28 cellular contexts compared by ENCODE assay signal in the genomic region with DNA sequence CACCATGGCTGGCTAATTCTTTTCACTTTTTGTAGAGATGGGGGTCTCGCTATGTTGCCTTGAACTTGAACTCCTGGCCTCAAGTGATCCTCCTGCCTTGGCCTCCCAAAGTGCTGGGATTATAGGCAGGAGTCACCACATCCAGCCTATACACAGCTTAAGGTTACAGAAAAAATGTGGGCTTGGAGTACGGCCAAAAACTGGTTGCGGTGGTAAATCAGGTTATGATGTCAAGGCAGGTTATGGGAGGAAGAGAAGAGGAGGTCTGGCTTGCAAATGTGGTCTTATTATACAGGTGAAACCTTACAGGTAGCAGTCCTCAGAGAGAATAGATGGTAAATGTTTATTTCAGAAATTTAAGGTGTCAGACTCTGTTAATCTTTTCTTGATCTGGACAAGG. TPM values are rescaled to one million over a fixed set of nuclear protein-coding genes. Genes with fewer than 3 reads are reported as not detected.
DNase-seq lines count a peak whose midpoint lies in the region; ATAC-seq, FAIRE-seq and TF ChIP-seq lines count a peak whose summit lies in the region.
"Had no signal": no experiment of that assay in that cellular context is flagged by ENCODE, and none has a peak within 500 bp of the region (broad histone marks: within the 10 kb centered on the region; RNA-seq: fewer than 3 reads in every experiment).

No MANE protein-coding gene starts in this region.

- no peak for TF ChIP-seq RAD21 in GM12878 (IDR thresholded peaks at IDR 0.05; ENCODE audit: insufficient read depth, low read depth, low read length)

- no peak for ATAC-seq in GM12878
- ATAC-seq in activated T-cell treated with anti-CD3 and anti-CD28 coated beads, Interleukin-2, amount 50 U/mL, for 4 hours, result no peak
- no peak for ATAC-seq in T-helper 17 cell
- ATAC-seq: A549, T-cell had no signal

- no peaks in the 10 kb centered on the region for H3K27me3 ChIP-seq in OCI-LY1 (ENCODE audit: insufficient read depth, low read length)
- H3K27me3 ChIP-seq in GM12878 (replicated peaks in 1 of 2; ENCODE audit: control insufficient read depth in 2 of 2, insufficient read depth in 2 of 2, low read length in 1 of 2), result no peaks in the 10 kb centered on the region
- H3K27me3 ChIP-seq in parathyroid adenoma (ENCODE audit: control insufficient read depth, insufficient read depth, low read length), result no peaks in the 10 kb centered on the region
- no peaks in the 10 kb centered on the region for H3K27me3 ChIP-seq in tibial artery

- no TSS peak for BruUV-seq in GM12878 (replicated peaks; lab: Mats Ljungman, UMichigan)

- no peak overlapping the region for H2AFZ ChIP-seq in OCI-LY1 (ENCODE audit: low read length)
- H2AFZ ChIP-seq in GM12878 (ENCODE audit: control insufficient read depth, low read depth, low read length), result no peak overlapping the region
- no peak overlapping the region for H2AFZ ChIP-seq in parathyroid adenoma
- H2AFZ ChIP-seq: PC-9 had no signal

- no peaks in the 10 kb centered on the region for H3K9me2 ChIP-seq in OCI-LY1 (ENCODE audit: low read depth, low read length)

- H3K27ac ChIP-seq in OCI-LY1 (ENCODE audit: low read depth, low read length, poor library complexity, severe bottlenecking) (peak overlapping the region; percentile 89), GM12878 (ENCODE audit: control insufficient read depth, insufficient read depth) (no peak overlapping the region), parathyroid adenoma (peak overlapping the region; percentile 49), tibial artery (no peak overlapping the region)
- H3K27ac ChIP-seq: A549, PC-9, RWPE1 had no signal

- H3K36me3 Mint-ChIP-seq in activated T-cell treated with anti-CD3 and anti-CD28 coated beads, Interleukin-2, amount 50 U/mL, for 4 hours (ENCODE audit: insufficient read depth), result no peaks in the 10 kb centered on the region
- peaks cover 3% of the 10 kb centered on the region for H3K36me3 Mint-ChIP-seq in T-helper 17 cell (ENCODE audit: low read depth)
- H3K36me3 Mint-ChIP-seq: CD8-positive, alpha-beta memory T cell; T-cell had no signal

- RAD21 ChIA-PET in GM12878 (lab: Charles Lee; ENCODE audit: unreplicated experiment), result interaction anchor here (0.6 kb wide), 1 partner anchor 1675 kb away, joined by 3 read pairs; no protein-coding TSS in a partner anchor

- H3K36me3 ChIP-seq in OCI-LY1 (ENCODE audit: insufficient read depth, low read length), result no peaks in the 10 kb centered on the region
- H3K36me3 ChIP-seq in GM12878 (ENCODE audit: control insufficient read depth in 2 of 2, insufficient read depth in 2 of 2, low read length in 1 of 2), result no peaks in the 10 kb centered on the region
- H3K36me3 ChIP-seq in parathyroid adenoma (ENCODE audit: control insufficient read depth, insufficient read depth, low read length), result no peaks in the 10 kb centered on the region
- H3K36me3 ChIP-seq in tibial artery, result no peaks in the 10 kb centered on the region
- H3K36me3 ChIP-seq: HAP-1 had no signal

- TF ChIP-seq EP300 in GM12878 (IDR thresholded peaks at IDR 0.05; ENCODE audit: borderline replicate concordance in 1 of 2, control insufficient read depth in 1 of 2, low read depth in 2 of 2, low read length in 2 of 2), result no peak

- TF ChIP-seq POLR2A in GM12891 (IDR thresholded peaks at IDR 0.05; ENCODE audit: low read depth, low read length) (no peak), GM12878 (IDR thresholded peaks at IDR 0.05; ENCODE audit: low read depth, low read length) (no peak)

- SMC1A ChIA-PET in GM12878 (lab: Charles Lee; ENCODE audit: uncharacterized antibody, unreplicated experiment), result no interaction called here

- H3K79me2 ChIP-seq in OCI-LY1 (ENCODE audit: insufficient read depth, low read length) (no peaks in the 10 kb centered on the region), GM12878 (ENCODE audit: control insufficient read depth, insufficient read depth, low read length) (no peaks in the 10 kb centered on the region), parathyroid adenoma (no peaks in the 10 kb centered on the region)

- intact Hi-C loops in GM12878 (cut with micrococcal nuclease; ENCODE audit: unreplicated experiment), result loop anchor here (5.0 kb wide), 1 partner anchor 66 kb away; no protein-coding TSS in a partner anchor
- intact Hi-C loops in tibial artery (cut with DNase I; ENCODE audit: low total_unique reads), result loop anchor here (10.0 kb wide), 1 partner anchor 56 kb away; no protein-coding TSS in a partner anchor

- H3K9ac ChIP-seq in OCI-LY1 (ENCODE audit: low read length), result no peak overlapping the region; the same call in 1 of the 2 replicates
- H3K9ac ChIP-seq in GM12878 (ENCODE audit: control insufficient read depth, insufficient read depth, low read length), result no peak overlapping the region
- H3K9ac ChIP-seq in parathyroid adenoma, result no peak overlapping the region

- H3K27me3 Mint-ChIP-seq in activated T-cell treated with anti-CD3 and anti-CD28 coated beads, Interleukin-2, amount 50 U/mL, for 4 hours (ENCODE audit: low read depth), result peaks cover 22% of the 10 kb centered on the region
- H3K27me3 Mint-ChIP-seq in T-helper 17 cell, result peaks cover 32% of the 10 kb centered on the region

- H4K20me1 ChIP-seq in OCI-LY1 (ENCODE audit: insufficient read depth, low read length) (no peaks in the 10 kb centered on the region), GM12878 (ENCODE audit: control insufficient read depth, insufficient read depth) (no peaks in the 10 kb centered on the region)

- peaks cover 25% of the 10 kb centered on the region for H3K9me3 ChIP-seq in OCI-LY1 (ENCODE audit: low read length)
- H3K9me3 ChIP-seq in GM12878 (replicated peaks; ENCODE audit: control insufficient read depth, insufficient read depth, low read length), result peaks cover 8% of the 10 kb centered on the region
- H3K9me3 ChIP-seq in parathyroid adenoma (ENCODE audit: control insufficient read depth, low read length), result no peaks in the 10 kb centered on the region
- H3K9me3 ChIP-seq in T-helper 17 cell (ENCODE audit: control insufficient read depth, low read length, poor library complexity, severe bottlenecking), result no peaks in the 10 kb centered on the region
- H3K9me3 ChIP-seq in tibial artery, result no peaks in the 10 kb centered on the region
- H3K9me3 ChIP-seq: HAP-1 had no signal

- TF ChIP-seq CTCF in OCI-LY1 (IDR thresholded peaks at IDR 0.05; ENCODE audit: low read length) (no peak), GM12878 (IDR thresholded peaks at IDR 0.05 in 2 of 3, conservative IDR thresholded peaks at IDR 0.05 in 1 of 3; ENCODE audit: control insufficient read depth in 2 of 3, extremely low read depth in 1 of 3, insufficient read depth in 1 of 3, low read depth in 3 of 3, low read length in 3 of 3) (no peak), parathyroid adenoma (IDR thresholded peaks at IDR 0.05) (no peak), tibial artery (IDR thresholded peaks at IDR 0.05) (no peak)

- H3K27ac Mint-ChIP-seq in T-helper 17 cell, result no peak overlapping the region
- H3K27ac Mint-ChIP-seq: CD8-positive, alpha-beta memory T cell; HFFc6; T-cell; T-helper 2 cell treated with Interferon-gamma antibody and Interleukin-4, amounts not matched to agents 5 μg/mL and 100 μg/mL, for 36 hours had no signal

- no peaks in the 10 kb centered on the region for H3K4me1 Mint-ChIP-seq in activated T-cell treated with anti-CD3 and anti-CD28 coated beads, Interleukin-2, amount 50 U/mL, for 4 hours (ENCODE audit: low read depth)
- no peaks in the 10 kb centered on the region for H3K4me1 Mint-ChIP-seq in T-helper 17 cell
- H3K4me1 Mint-ChIP-seq: CD8-positive, alpha-beta memory T cell had no signal

- POLR2A ChIA-PET in GM12878 (lab: Charles Lee), result no interaction called here

- H3F3A ChIP-seq in OCI-LY1 (ENCODE audit: insufficient read depth, low read length), result peaks cover 2% of the 10 kb centered on the region; the same call in 1 of the 2 replicates

- H3K9me3 Mint-ChIP-seq in activated T-cell treated with anti-CD3 and anti-CD28 coated beads, Interleukin-2, amount 50 U/mL, for 4 hours, result peaks cover 8% of the 10 kb centered on the region

- H3K4me3 ChIP-seq in OCI-LY1 (ENCODE audit: low read depth, low read length, poor library complexity, severe bottlenecking) (no peak overlapping the region), GM12878 (no peak overlapping the region), parathyroid adenoma (ENCODE audit: low read depth, low read length) (no peak overlapping the region), tibial artery (no peak overlapping the region)
- H3K4me3 ChIP-seq: A549, HAP-1, PC-9 had no signal

- peak overlapping the region; percentile 13; the same call in 1 of the 2 replicates for H3K4me2 ChIP-seq in OCI-LY1 (ENCODE audit: low read length)
- H3K4me2 ChIP-seq in GM12878 (ENCODE audit: control insufficient read depth, insufficient read depth), result peak overlapping the region; percentile 0; the same call in 1 of the 2 replicates
- H3K4me2 ChIP-seq in parathyroid adenoma (ENCODE audit: low read length), result peak overlapping the region; percentile 18
- H3K4me2 ChIP-seq: A549, PC-9 had no signal

- no peak overlapping the region for H3K4me3 Mint-ChIP-seq in activated T-cell treated with anti-CD3 and anti-CD28 coated beads, Interleukin-2, amount 50 U/mL, for 4 hours
- no peak overlapping the region for H3K4me3 Mint-ChIP-seq in T-helper 17 cell
- H3K4me3 Mint-ChIP-seq: CD8-positive, alpha-beta memory T cell; HFFc6; T-cell; T-helper 2 cell treated with Interferon-gamma antibody and Interleukin-4, amounts not matched to agents 5 μg/mL and 100 μg/mL, for 36 hours had no signal

- FAIRE-seq in GM12891 (lab: Jason Lieb, UNC) (peak; percentile 75), GM12878 (lab: Jason Lieb, UNC) (no peak)
- FAIRE-seq: A549, HTR-8/SVneo had no signal

- WGBS in GM12878 (ENCODE audit: insufficient coverage, insufficient replicate concordance, low lambda C conversion rate, missing lambda C conversion rate), result 76% methylated on average over 3 of the region's 3 CpGs

- in situ Hi-C loops in GM12878 (cut with MboI), result loop anchor here (25.0 kb wide), 1 partner anchor 1184 kb away; no protein-coding TSS in a partner anchor

- H3K4me1 ChIP-seq in OCI-LY1 (ENCODE audit: insufficient read depth, low read length, severe bottlenecking) (peaks cover 65% of the 10 kb centered on the region), GM12878 (ENCODE audit: control insufficient read depth, insufficient read depth, low read length) (peaks cover 39% of the 10 kb centered on the region), parathyroid adenoma (peaks cover 12% of the 10 kb centered on the region), tibial artery (no peaks in the 10 kb centered on the region)
- H3K4me1 ChIP-seq: A549, HAP-1 had no signal

- CTCF ChIA-PET in GM12878 (lab: Yijun Ruan, JAX), result no interaction called here

- no peak for DNase-seq in GM12891 (ENCODE audit: insufficient read length, low spot score)
- no peak for DNase-seq in GM12878 (ENCODE audit: low read depth, low spot score)
- no peak for DNase-seq in activated T-cell treated with anti-CD3 and anti-CD28 coated beads, Interleukin-2, amount 50 U/mL, for 4 hours
- DNase-seq in T-helper 17 cell, result no peak
- DNase-seq in NCI-H1105 (lab: John Stamatoyannopoulos, UW), result no peak
- no peak for DNase-seq in tibial artery
- DNase-seq: C1 segment of cervical spinal cord; CD8-positive, alpha-beta memory T cell; DND-41; GOT3; HFFc6; KG1; MM.1S; NCI-H1694; NCI-H2029 treated with DMSO at 0.1 percent for 48 hours; NCI-H2227 treated with DMSO at 0.1 percent for 48 hours; NCI-H510A; NCI-H69; PC-9; SHP77; T-cell had no signal

RNA-seq across cellular contexts. Expression of a gene that starts 30.7 kb away (rescaled TPM):
- polyA plus RNA-seq in GM12891 (2012; ENCODE audit: low read depth, missing spikeins), result 21.7 TPM
- total RNA-seq in GM12878 (2013; cell fraction: nucleolus; rRNA removed), result 29.6 and 41.5 TPM in 2 replicates
- total RNA-seq in GM12878 (2014; rRNA removed) (80.7 and 88.4 TPM in 2 replicates), GM12878 (2014; rRNA removed; fragmentation: Illumina TruSeq; extraction: Trizol) (70.2 and 75.8 TPM in 2 replicates), GM12878 (2021) (128 and 135 TPM in 2 replicates), T-helper 17 cell (1 to 10 TPM; 5.0 to 7.7 TPM)
- polyA plus RNA-seq in GM12878 (2011; ENCODE audit: low read depth), result 17.5 TPM
- polyA plus RNA-seq in GM12878 (2011; rRNA removed) (5.7 and 6.5 TPM in 2 replicates), GM12878 (2014; fragmentation: Illumina TruSeq; extraction: Trizol) (77.5 and 82.5 TPM in 2 replicates), GM12878 (2014; fragmentation: Nextera tagmentation; extraction: Ambion mirVana) (10 to 100 TPM; 23.1 to 24.8 TPM), GM12878 (2014; rRNA removed) (58.1 and 58.2 TPM in 2 replicates), GM12878 (2016; fragmentation: Nextera tagmentation; extraction: Ambion mirVana) (10 to 100 TPM; 68.0 to 69.5 TPM)
- 7.5 and 7.6 TPM in 2 replicates for polyA plus RNA-seq in GM12878 (2011; cell fraction: cytosol; rRNA removed)
- 7.6 and 13.2 TPM in 2 replicates for polyA plus RNA-seq in GM12878 (2011; cell fraction: nucleus; rRNA removed)
- 26.6 and 29.5 TPM in 2 replicates for polyA plus RNA-seq in GM12878 (2012)
- polyA minus RNA-seq in GM12878 (2011; rRNA and poly(A)+ RNA removed), result 7.0 and 8.3 TPM in 2 replicates
- 5.8 and 11.6 TPM in 2 replicates for polyA minus RNA-seq in GM12878 (2011; cell fraction: cytosol; rRNA and poly(A)+ RNA removed)
- polyA minus RNA-seq in GM12878 (2011; cell fraction: nucleus; rRNA and poly(A)+ RNA removed), result 6.8 and 8.5 TPM in 2 replicates
- total RNA-seq in activated T-cell treated with anti-CD3 and anti-CD28 coated beads, Interleukin-2, amount 50 U/mL, for 4 hours, result 1 to 10 TPM in 1 of 3 donors, under 1 TPM in 2; 0.48 to 3.8 (median 0.63) TPM
- total RNA-seq: HFFc6 had no signal

Comparison
In these comparisons a context has a peak if more than half of its experiments do, and no peak if none do; other contexts are left out.
1. H3K27ac ChIP-seq: peak in OCI-LY1 (single experiment) and parathyroid adenoma (single experiment); none in GM12878 (single experiment) and tibial artery (0 of 2).
2. Peak in every context shown above with its lines, with median percentiles within 50 percentile points of each other: H3K4me2 ChIP-seq.